11 cellular contexts compared by ENCODE assay signal in the genomic region with DNA sequence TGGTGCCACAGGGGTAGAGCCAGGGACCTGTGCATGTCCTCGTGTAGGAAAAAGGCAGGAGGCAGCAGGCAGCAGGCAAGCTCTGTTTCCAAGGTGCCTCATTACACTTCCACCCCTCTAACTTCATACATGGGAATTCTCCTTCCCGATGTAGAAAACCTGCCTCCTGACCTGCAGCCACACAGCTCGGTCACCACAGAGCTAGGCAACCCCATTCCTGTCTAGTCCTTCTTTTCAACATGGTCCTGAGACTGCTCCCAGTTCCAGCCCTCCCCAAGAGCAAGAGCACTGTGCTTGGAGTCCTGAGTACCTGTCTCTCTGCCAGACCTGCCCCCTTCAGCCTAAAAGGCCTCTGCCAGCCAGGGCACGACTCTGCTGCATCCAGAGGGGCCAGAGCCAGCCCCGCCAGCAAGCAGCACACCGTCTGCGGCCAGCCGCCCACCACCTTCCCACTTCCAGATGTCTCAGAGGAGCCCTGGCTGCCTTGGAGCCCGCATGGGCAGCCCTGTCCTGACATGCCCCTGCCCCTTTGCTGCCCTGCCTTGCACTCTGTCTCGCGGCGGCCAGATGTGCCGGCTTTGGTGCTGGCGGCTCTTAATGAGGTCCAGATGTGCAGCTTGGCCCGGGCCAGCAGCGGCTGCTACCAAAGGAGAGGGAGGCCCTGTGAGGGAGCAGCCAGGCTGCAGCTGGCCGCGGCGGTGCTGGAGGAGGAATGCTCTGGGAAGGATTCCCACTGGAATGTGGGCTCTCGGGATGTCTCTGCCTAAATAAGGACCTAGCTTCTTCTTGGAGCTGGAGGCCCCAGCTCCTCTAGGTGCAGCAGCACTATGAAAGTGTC.
A peak's percentile ranks its signal among the peaks of the same experiment; 100 is the strongest.
DNase-seq lines count a peak whose midpoint lies in the region; ATAC-seq and TF ChIP-seq lines count a peak whose summit lies in the region.
"Had no signal": no experiment of that assay in that cellular context is flagged by ENCODE, and none has a peak within 500 bp of the region (broad histone marks: within the 10 kb centered on the region; RNA-seq: fewer than 3 reads in every experiment).

No MANE protein-coding gene starts in this region.

- H3K36me3 Mint-ChIP-seq in neural progenitor cell (no peaks in the 10 kb centered on the region), T-cell (no peaks in the 10 kb centered on the region)
- no peaks in the 10 kb centered on the region for H3K36me3 Mint-ChIP-seq in activated CD8-positive, alpha-beta T cell treated with anti-CD3 and anti-CD28 coated beads, Interleukin-2, amount 10 ng/mL, durations not matched to agents 7 days and 5 days (ENCODE audit: low read depth)

- no peaks in the 10 kb centered on the region for H3K79me2 ChIP-seq in neural progenitor cell (ENCODE audit: low read depth)

- DNase-seq in AG08395 (ENCODE audit: low spot score) (peak; percentile 98), SJSA1 (ENCODE audit: low read depth in 1 of 2, low spot score in 2 of 2) (peak; percentile 77 to 86), foreskin keratinocyte (no peak), neural progenitor cell (ENCODE audit: low spot score) (peak; percentile 74), Ammon's horn (ENCODE audit: low spot score) (no peak), T-cell (no peak)
- no peak for DNase-seq in activated CD8-positive, alpha-beta T cell treated with anti-CD3 and anti-CD28 coated beads, Interleukin-2, amount 10 ng/mL, durations not matched to agents 7 days and 5 days
- DNase-seq in stimulated activated CD4-positive, alpha-beta T cell treated with anti-CD3 and anti-CD28 coated beads, Interleukin-4, amount 100 ng/mL, for 4 hours: no peak
- DNase-seq: activated CD8-positive, alpha-beta T cell treated with anti-CD3 and anti-CD28 coated beads for 36 hours; NCI-H774 had no signal

- H3K27ac ChIP-seq in SJSA1 (no peak overlapping the region), foreskin keratinocyte (no peak overlapping the region), neural progenitor cell (no peak overlapping the region)
- H3K27ac ChIP-seq: BLaER1 had no signal

- H3K4me1 ChIP-seq in SJSA1 (replicated peaks) (peaks cover 20% of the 10 kb centered on the region), foreskin keratinocyte (peaks cover 3% of the 10 kb centered on the region), neural progenitor cell (peaks cover 17% of the 10 kb centered on the region)

- H3F3A ChIP-seq in neural progenitor cell (ENCODE audit: low read depth): peaks cover 10% of the 10 kb centered on the region

- no peaks in the 10 kb centered on the region for H4K20me1 ChIP-seq in neural progenitor cell (ENCODE audit: low read depth)
- H4K20me1 ChIP-seq: BLaER1 had no signal

- peaks cover 2% of the 10 kb centered on the region for H3K9me3 Mint-ChIP-seq in neural progenitor cell
- peaks cover 0 to 3% (median 0%) of the 10 kb centered on the region in 3 donors for H3K9me3 Mint-ChIP-seq in T-cell
- no peaks in the 10 kb centered on the region for H3K9me3 Mint-ChIP-seq in activated CD8-positive, alpha-beta T cell treated with anti-CD3 and anti-CD28 coated beads, Interleukin-2, amount 10 ng/mL, durations not matched to agents 7 days and 5 days (ENCODE audit: insufficient read depth)
- H3K9me3 Mint-ChIP-seq: activated CD8-positive, alpha-beta T cell treated with anti-CD3 and anti-CD28 coated beads for 36 hours had no signal

- H3K4me1 Mint-ChIP-seq in neural progenitor cell (peaks cover 9% of the 10 kb centered on the region), T-cell (peaks cover 1 to 8% (median 6%) of the 10 kb centered on the region in 3 donors)
- H3K4me1 Mint-ChIP-seq in activated CD8-positive, alpha-beta T cell treated with anti-CD3 and anti-CD28 coated beads, Interleukin-2, amount 10 ng/mL, durations not matched to agents 7 days and 5 days (ENCODE audit: low read depth): peaks cover 7% of the 10 kb centered on the region

- peak overlapping the region; percentile 15 for H3K4me2 ChIP-seq in neural progenitor cell
- H3K4me2 ChIP-seq: BLaER1 had no signal

- ATAC-seq in foreskin keratinocyte (peak; percentile 83), T-cell (replicated peaks in 1 of 4) (no peak)
- ATAC-seq in activated CD8-positive, alpha-beta T cell treated with anti-CD3 and anti-CD28 coated beads, Interleukin-2, amount 10 ng/mL, durations not matched to agents 7 days and 5 days: no peak
- ATAC-seq: activated CD8-positive, alpha-beta T cell treated with anti-CD3 and anti-CD28 coated beads for 36 hours had no signal

- no peak overlapping the region for H3K4me3 Mint-ChIP-seq in neural progenitor cell
- no peak overlapping the region for H3K4me3 Mint-ChIP-seq in T-cell
- H3K4me3 Mint-ChIP-seq in activated CD8-positive, alpha-beta T cell treated with anti-CD3 and anti-CD28 coated beads, Interleukin-2, amount 10 ng/mL, durations not matched to agents 7 days and 5 days: no peak overlapping the region
- H3K4me3 Mint-ChIP-seq: activated CD8-positive, alpha-beta T cell treated with anti-CD3 and anti-CD28 coated beads for 36 hours had no signal

- H3K27me3 ChIP-seq in SJSA1 (replicated peaks): no peaks in the 10 kb centered on the region
- H3K27me3 ChIP-seq in foreskin keratinocyte: no peaks in the 10 kb centered on the region
- H3K27me3 ChIP-seq in neural progenitor cell: no peaks in the 10 kb centered on the region
- H3K27me3 ChIP-seq: BLaER1 had no signal

- CTCF ChIA-PET in T-cell (lab: Charles Lee): interaction anchor here in 1 of 2 donors (0.6 kb wide), 1 partner anchor 20 kb away, joined by 4 read pairs; no protein-coding TSS in a partner anchor
- CTCF ChIA-PET in activated CD8-positive, alpha-beta T cell treated with anti-CD3 and anti-CD28 coated beads, Interleukin-2, amount 10 ng/mL, durations not matched to agents 7 days and 5 days (lab: Charles Lee): interaction anchor here (1.8 kb wide), 1 partner anchor 57 kb away, joined by 4 read pairs; no protein-coding TSS in a partner anchor

- H3K4me3 ChIP-seq in SJSA1: no peak overlapping the region
- no peak overlapping the region for H3K4me3 ChIP-seq in neural progenitor cell
- H3K4me3 ChIP-seq: BLaER1 had no signal

- H2AFZ ChIP-seq in neural progenitor cell (replicated peaks): peak overlapping the region; percentile 67

- no peak overlapping the region for H3K9ac ChIP-seq in neural progenitor cell
- H3K9ac ChIP-seq: BLaER1 had no signal

- H3K27ac Mint-ChIP-seq in neural progenitor cell (no peak overlapping the region), T-cell (no peak overlapping the region)
- H3K27ac Mint-ChIP-seq in activated CD8-positive, alpha-beta T cell treated with anti-CD3 and anti-CD28 coated beads, Interleukin-2, amount 10 ng/mL, durations not matched to agents 7 days and 5 days: no peak overlapping the region
- H3K27ac Mint-ChIP-seq: activated CD8-positive, alpha-beta T cell treated with anti-CD3 and anti-CD28 coated beads for 36 hours had no signal

- H3K27me3 Mint-ChIP-seq in neural progenitor cell (ENCODE audit: insufficient read depth, low read depth): peaks cover 4% of the 10 kb centered on the region
- no peaks in the 10 kb centered on the region for H3K27me3 Mint-ChIP-seq in T-cell
- peaks cover 8% of the 10 kb centered on the region for H3K27me3 Mint-ChIP-seq in activated CD8-positive, alpha-beta T cell treated with anti-CD3 and anti-CD28 coated beads, Interleukin-2, amount 10 ng/mL, durations not matched to agents 7 days and 5 days (ENCODE audit: low read depth)
- H3K27me3 Mint-ChIP-seq: activated CD8-positive, alpha-beta T cell treated with anti-CD3 and anti-CD28 coated beads for 36 hours had no signal

- H3K9me3 ChIP-seq in SJSA1 (replicated peaks) (no peaks in the 10 kb centered on the region), neural progenitor cell (ENCODE audit: low read depth) (no peaks in the 10 kb centered on the region)

- POLR2A ChIA-PET in T-cell (lab: Charles Lee): no interaction called here
- POLR2A ChIA-PET in activated CD8-positive, alpha-beta T cell treated with anti-CD3 and anti-CD28 coated beads, Interleukin-2, amount 10 ng/mL, durations not matched to agents 7 days and 5 days (lab: Charles Lee): no interaction called here

- H3K36me3 ChIP-seq in SJSA1 (no peaks in the 10 kb centered on the region), neural progenitor cell (no peaks in the 10 kb centered on the region)
- H3K36me3 ChIP-seq: BLaER1 had no signal

- TF ChIP-seq CTCF in foreskin keratinocyte (conservative IDR thresholded peaks at IDR 0.05): no peak
- TF ChIP-seq CTCF in neural progenitor cell (IDR thresholded peaks at IDR 0.05): no peak

Comparison
In these comparisons a context has a peak if more than half of its experiments do, and no peak if none do; other contexts are left out.
1. DNase-seq: peak in AG08395 (single experiment), SJSA1 (2 of 2) and neural progenitor cell (single experiment); none in foreskin keratinocyte (0 of 2), Ammon's horn (single experiment), T-cell (0 of 34), activated CD8-positive, alpha-beta T cell treated with anti-CD3 and anti-CD28 coated beads, Interleukin-2, amount 10 ng/mL, durations not matched to agents 7 days and 5 days (single experiment) and stimulated activated CD4-positive, alpha-beta T cell treated with anti-CD3 and anti-CD28 coated beads, Interleukin-4, amount 100 ng/mL, for 4 hours (0 of 2).